8 cellular contexts compared by ENCODE assay signal in genomic region chr17:44689492-44690217, GRCh38. TPM values are rescaled to one million over a fixed set of nuclear protein-coding genes. Genes with fewer than 3 reads are reported as not detected.
A peak's percentile ranks its signal among the peaks of the same experiment; 100 is the strongest.
DNase-seq lines count a peak whose midpoint lies in the region; ATAC-seq, FAIRE-seq and TF ChIP-seq lines count a peak whose summit lies in the region.

Gene CCDC43 (minus strand): TSS chr17:44689776. CDS start chr17:44689753, 23 bp downstream.

- no peaks in the 10 kb centered on the region for H3K9me3 ChIP-seq in hepatocyte (ENCODE audit: low read depth)

- H3K4me3 ChIP-seq in astrocyte of the cerebellum (ENCODE audit: low read depth, low read length) (peak within 1 kb of the TSS; percentile 52), hepatocyte (peak within 1 kb of the TSS; percentile 78)

- no peaks in the 10 kb centered on the region for H3K36me3 ChIP-seq in hepatocyte (replicated peaks; ENCODE audit: insufficient read depth, low read depth)

- no peaks in the 10 kb centered on the region for H3K9me2 ChIP-seq in hepatocyte (replicated peaks; ENCODE audit: insufficient read depth)

- no peaks in the 10 kb centered on the region for H3K4me1 ChIP-seq in hepatocyte (ENCODE audit: insufficient read depth)

- peak; percentile 89 for DNase-seq in GM12892 (ENCODE audit: insufficient read length)
- peak; percentile 87 to 91 for DNase-seq in NCI-H2081 (lab: John Stamatoyannopoulos, UW)
- DNase-seq in T-helper 9 cell: peak; percentile 88
- DNase-seq in astrocyte of the cerebellum (ENCODE audit: low read depth): peak; percentile 83
- peak; percentile 97 for DNase-seq in hepatocyte (ENCODE audit: low spot score)
- peak; percentile 97 for DNase-seq in retina

- WGBS in hepatocyte (ENCODE audit: low lambda C conversion rate, missing lambda C conversion rate): under 1% methylated on average over 51 of the region's 51 CpGs

- peak; percentile 94 for FAIRE-seq in GM12892 (lab: Jason Lieb, UNC)

- H4K20me1 ChIP-seq in hepatocyte (ENCODE audit: insufficient read depth, poor library complexity, severe bottlenecking): no peaks in the 10 kb centered on the region

- H2AFZ ChIP-seq in hepatocyte: peak within 1 kb of the TSS; percentile 88

- in situ Hi-C loops in astrocyte of the cerebellum (cut with HindIII; ENCODE audit: low sequenced_read_pairs): no loop called here

- H3K27me3 ChIP-seq in hepatocyte: no peaks in the 10 kb centered on the region

- H3K27ac ChIP-seq in hepatocyte: peak within 1 kb of the TSS; percentile 90

- TF ChIP-seq CTCF in astrocyte of the cerebellum (IDR thresholded peaks at IDR 0.05; ENCODE audit: low read depth, low read length, missing control alignments): no peak
- no peak for TF ChIP-seq CTCF in hepatocyte (IDR thresholded peaks at IDR 0.05; ENCODE audit: poor library complexity)

- peak; percentile 89 for ATAC-seq in HG02943 (IDR thresholded peaks at IDR 0.05; ENCODE audit: low read depth, unreplicated experiment)
- ATAC-seq in HG03025 (IDR thresholded peaks at IDR 0.05; ENCODE audit: low FRiP score, unreplicated experiment): no peak

- peak; percentile 93 for TF ChIP-seq POLR2A in GM12892 (IDR thresholded peaks at IDR 0.05; ENCODE audit: low read depth, low read length)

- H3K79me2 ChIP-seq in hepatocyte: peaks cover 46% of the 10 kb centered on the region

- H3K4me2 ChIP-seq in hepatocyte: peak within 1 kb of the TSS; percentile 91

RNA-seq across cellular contexts. Expression of gene CCDC43, which starts in this region (rescaled TPM):
- polyA plus RNA-seq in GM12892 (2012; ENCODE audit: missing spikeins): 20.4 TPM
- total RNA-seq in hepatocyte: 23.7 and 29.2 TPM in 2 replicates
- polyA plus RNA-seq in hepatocyte: 19.9 and 20.6 TPM in 2 replicates
